In genomic region chr2:203824057-203824456, GRCh38 we compare ENCODE assay signal across 31 cellular contexts. TPM values are rescaled to one million over a fixed set of nuclear protein-coding genes. Genes with fewer than 3 reads are reported as not detected.
DNase-seq lines count a peak whose midpoint lies in the region; ATAC-seq and TF ChIP-seq lines count a peak whose summit lies in the region.
"Had no signal": no experiment of that assay in that cellular context is flagged by ENCODE, and none has a peak within 500 bp of the region (broad histone marks: within the 10 kb centered on the region; RNA-seq: fewer than 3 reads in every experiment).

No MANE protein-coding gene starts in this region.

- peaks cover 12% of the 10 kb centered on the region for H3K9me3 Mint-ChIP-seq in T-helper 2 cell treated with Interferon-gamma antibody and Interleukin-4, amounts not matched to agents 5 μg/mL and 100 μg/mL, for 36 hours
- H3K9me3 Mint-ChIP-seq in activated naive CD4-positive, alpha-beta T cell treated with anti-CD3 and anti-CD28 coated beads, Interleukin-2, amount 50 U/mL, for 24 hours, result no peaks in the 10 kb centered on the region
- peaks cover 3% of the 10 kb centered on the region for H3K9me3 Mint-ChIP-seq in activated naive CD8-positive, alpha-beta T cell treated with anti-CD3 and anti-CD28 coated beads for 36 hours
- no peaks in the 10 kb centered on the region for H3K9me3 Mint-ChIP-seq in stimulated activated effector memory CD8-positive, alpha-beta T cell treated with anti-CD3 and anti-CD28 coated beads, Interleukin-12 subunit alpha, Interleukin-12 subunit beta, amount 100 ng/mL, for 72 hours
- peaks cover 19% of the 10 kb centered on the region for H3K9me3 Mint-ChIP-seq in nephron progenitor cell
- H3K9me3 Mint-ChIP-seq: activated B cell treated with CpG ODN at 0.5 μM for 24 hours, neural crest cell had no signal

- H3K4me3 Mint-ChIP-seq in T-helper 2 cell treated with Interferon-gamma antibody and Interleukin-4, amounts not matched to agents 5 μg/mL and 100 μg/mL, for 36 hours, result no peak overlapping the region
- no peak overlapping the region for H3K4me3 Mint-ChIP-seq in activated naive CD4-positive, alpha-beta T cell treated with anti-CD3 and anti-CD28 coated beads, Interleukin-2, amount 50 U/mL, for 24 hours
- no peak overlapping the region for H3K4me3 Mint-ChIP-seq in activated naive CD8-positive, alpha-beta T cell treated with anti-CD3 and anti-CD28 coated beads for 36 hours
- H3K4me3 Mint-ChIP-seq in stimulated activated effector memory CD8-positive, alpha-beta T cell treated with anti-CD3 and anti-CD28 coated beads, Interleukin-12 subunit alpha, Interleukin-12 subunit beta, amount 100 ng/mL, for 72 hours, result peak overlapping the region; percentile 26
- H3K4me3 Mint-ChIP-seq in nephron progenitor cell, result no peak overlapping the region
- H3K4me3 Mint-ChIP-seq: activated B cell treated with CpG ODN at 0.5 μM for 24 hours; activated CD8-positive, alpha-beta memory T cell treated with anti-CD3 and anti-CD28 coated beads, Interleukin-2, amount 10 ng/mL, durations not matched to agents 7 days and 5 days; endodermal cell; memory B cell; neural crest cell had no signal

- H3K27me3 Mint-ChIP-seq in T-helper 2 cell treated with Interferon-gamma antibody and Interleukin-4, amounts not matched to agents 5 μg/mL and 100 μg/mL, for 36 hours (ENCODE audit: low read depth), result no peaks in the 10 kb centered on the region
- no peaks in the 10 kb centered on the region for H3K27me3 Mint-ChIP-seq in activated naive CD4-positive, alpha-beta T cell treated with anti-CD3 and anti-CD28 coated beads, Interleukin-2, amount 50 U/mL, for 24 hours
- H3K27me3 Mint-ChIP-seq in activated naive CD8-positive, alpha-beta T cell treated with anti-CD3 and anti-CD28 coated beads for 36 hours, result no peaks in the 10 kb centered on the region
- peaks cover 3% of the 10 kb centered on the region for H3K27me3 Mint-ChIP-seq in nephron progenitor cell (ENCODE audit: low read depth, poor library complexity)

- ATAC-seq in stimulated activated effector memory CD8-positive, alpha-beta T cell treated with anti-CD3 and anti-CD28 coated beads, Interleukin-12 subunit alpha, Interleukin-12 subunit beta, amount 100 ng/mL, for 72 hours, result peak; percentile 75
- no peak for ATAC-seq in GM19452 (IDR thresholded peaks at IDR 0.05; ENCODE audit: unreplicated experiment)
- ATAC-seq: activated CD8-positive, alpha-beta memory T cell treated with anti-CD3 and anti-CD28 coated beads, Interleukin-2, amount 10 ng/mL, durations not matched to agents 7 days and 5 days; left lung; pancreas had no signal

- H3K36me3 Mint-ChIP-seq in T-helper 2 cell treated with Interferon-gamma antibody and Interleukin-4, amounts not matched to agents 5 μg/mL and 100 μg/mL, for 36 hours (ENCODE audit: low read depth), result peaks cover 7% of the 10 kb centered on the region
- peaks cover 2% of the 10 kb centered on the region for H3K36me3 Mint-ChIP-seq in activated naive CD4-positive, alpha-beta T cell treated with anti-CD3 and anti-CD28 coated beads, Interleukin-2, amount 50 U/mL, for 24 hours
- peaks cover 7% of the 10 kb centered on the region for H3K36me3 Mint-ChIP-seq in activated naive CD8-positive, alpha-beta T cell treated with anti-CD3 and anti-CD28 coated beads for 36 hours
- peaks cover 7% of the 10 kb centered on the region for H3K36me3 Mint-ChIP-seq in stimulated activated effector memory CD8-positive, alpha-beta T cell treated with anti-CD3 and anti-CD28 coated beads, Interleukin-12 subunit alpha, Interleukin-12 subunit beta, amount 100 ng/mL, for 72 hours
- no peaks in the 10 kb centered on the region for H3K36me3 Mint-ChIP-seq in nephron progenitor cell (ENCODE audit: low read depth)
- H3K36me3 Mint-ChIP-seq: memory B cell had no signal

- no peak for TF ChIP-seq CTCF in nephron progenitor cell (IDR thresholded peaks at IDR 0.05)

- peak; percentile 50 for DNase-seq in T-helper 2 cell treated with Interferon-gamma antibody and Interleukin-4, amounts not matched to agents 5 μg/mL and 100 μg/mL, for 36 hours (ENCODE audit: low spot score)
- DNase-seq in T-helper 2 cell (no peak), nephron progenitor cell (no peak)
- no peak for DNase-seq in activated naive CD4-positive, alpha-beta T cell (lab: John Stamatoyannopoulos, UW)
- no peak for DNase-seq in activated naive CD8-positive, alpha-beta T cell treated with anti-CD3 and anti-CD28 coated beads for 36 hours
- no peak for DNase-seq in stimulated activated effector memory CD8-positive, alpha-beta T cell treated with anti-CD3 and anti-CD28 coated beads, Interleukin-12 subunit alpha, Interleukin-12 subunit beta, amount 100 ng/mL, for 72 hours (ENCODE audit: low spot score in 2 of 2)
- DNase-seq: 8988T; activated B cell treated with CpG ODN at 0.5 μM for 24 hours; activated CD8-positive, alpha-beta memory T cell treated with anti-CD3 and anti-CD28 coated beads, Interleukin-2, amount 10 ng/mL, durations not matched to agents 7 days and 5 days; Caco-2; central memory CD4-positive, alpha-beta T cell; endodermal cell; H7; KG1; left lung; MG63; NCI-H1105; NCI-H187; NCI-H2171; pancreas; SJCRH30; substantia nigra; SW 1271; upper lobe of left lung had no signal

- H3K27ac Mint-ChIP-seq in T-helper 2 cell treated with Interferon-gamma antibody and Interleukin-4, amounts not matched to agents 5 μg/mL and 100 μg/mL, for 36 hours, result no peak overlapping the region
- peak overlapping the region; percentile 9 for H3K27ac Mint-ChIP-seq in activated naive CD4-positive, alpha-beta T cell treated with anti-CD3 and anti-CD28 coated beads, Interleukin-2, amount 50 U/mL, for 24 hours
- peak overlapping the region; percentile 50 for H3K27ac Mint-ChIP-seq in activated naive CD8-positive, alpha-beta T cell treated with anti-CD3 and anti-CD28 coated beads for 36 hours
- H3K27ac Mint-ChIP-seq in stimulated activated effector memory CD8-positive, alpha-beta T cell treated with anti-CD3 and anti-CD28 coated beads, Interleukin-12 subunit alpha, Interleukin-12 subunit beta, amount 100 ng/mL, for 72 hours, result peak overlapping the region; percentile 59
- H3K27ac Mint-ChIP-seq in nephron progenitor cell, result no peak overlapping the region
- H3K27ac Mint-ChIP-seq: activated B cell treated with CpG ODN at 0.5 μM for 24 hours; activated CD8-positive, alpha-beta memory T cell treated with anti-CD3 and anti-CD28 coated beads, Interleukin-2, amount 10 ng/mL, durations not matched to agents 7 days and 5 days; endodermal cell; memory B cell had no signal

- H3K4me1 Mint-ChIP-seq in T-helper 2 cell treated with Interferon-gamma antibody and Interleukin-4, amounts not matched to agents 5 μg/mL and 100 μg/mL, for 36 hours (ENCODE audit: low read depth), result peaks cover 13% of the 10 kb centered on the region
- peaks cover 21% of the 10 kb centered on the region for H3K4me1 Mint-ChIP-seq in activated naive CD4-positive, alpha-beta T cell treated with anti-CD3 and anti-CD28 coated beads, Interleukin-2, amount 50 U/mL, for 24 hours
- peaks cover 21% of the 10 kb centered on the region for H3K4me1 Mint-ChIP-seq in activated naive CD8-positive, alpha-beta T cell treated with anti-CD3 and anti-CD28 coated beads for 36 hours
- peaks cover 56% of the 10 kb centered on the region for H3K4me1 Mint-ChIP-seq in stimulated activated effector memory CD8-positive, alpha-beta T cell treated with anti-CD3 and anti-CD28 coated beads, Interleukin-12 subunit alpha, Interleukin-12 subunit beta, amount 100 ng/mL, for 72 hours
- peaks cover 16% of the 10 kb centered on the region for H3K4me1 Mint-ChIP-seq in nephron progenitor cell
- H3K4me1 Mint-ChIP-seq: memory B cell, neural crest cell had no signal

RNA-seq across cellular contexts. Expression of gene CTLA4, which starts 43.5 kb away (rescaled TPM):
- total RNA-seq in activated naive CD8-positive, alpha-beta T cell treated with anti-CD3 and anti-CD28 coated beads for 36 hours, result 10 to 100 TPM; 45.6 to 50.9 TPM
- total RNA-seq: endodermal cell, fibroblast of villous mesenchyme, H7, NCI-H460, renal cortical epithelial cell, SJCRH30 had no signal

Comparison
In these comparisons a context has a peak if more than half of its experiments do, and no peak if none do; other contexts are left out.
1. H3K27ac Mint-ChIP-seq: peak in activated naive CD4-positive, alpha-beta T cell treated with anti-CD3 and anti-CD28 coated beads, Interleukin-2, amount 50 U/mL, for 24 hours (single experiment), activated naive CD8-positive, alpha-beta T cell treated with anti-CD3 and anti-CD28 coated beads for 36 hours (single experiment) and stimulated activated effector memory CD8-positive, alpha-beta T cell treated with anti-CD3 and anti-CD28 coated beads, Interleukin-12 subunit alpha, Interleukin-12 subunit beta, amount 100 ng/mL, for 72 hours (single experiment); none in T-helper 2 cell treated with Interferon-gamma antibody and Interleukin-4, amounts not matched to agents 5 μg/mL and 100 μg/mL, for 36 hours (single experiment) and nephron progenitor cell (single experiment).